2 cellular contexts compared by ENCODE assay signal in genomic region chr5:96079075-96079474, GRCh38.
TF ChIP-seq lines count a peak whose summit lies in the region.

No MANE protein-coding gene starts in this region.

TF ChIP-seq in K562, 482 proteins besides CTCF, POLR2A, EP300 and RAD21 (continued from another document):
- TF ChIP-seq ATF3 (IDR thresholded peaks at IDR 0.05) = peak; percentile 79
- TF ChIP-seq ATF3 (CRISPR knock-in tag; conservative IDR thresholded peaks at IDR 0.05) = no peak
- TF ChIP-seq CEBPG (CRISPR knock-in tag; IDR thresholded peaks at IDR 0.05) = no peak
- TF ChIP-seq CEBPG (tag; conservative IDR thresholded peaks at IDR 0.05 in 1 of 2, IDR thresholded peaks at IDR 0.05 in 1 of 2) = peak in 1 of 2 experiments; percentile 60; a peak in 2 of 4 replicates
- peak; percentile 43; the same call in 1 of the 2 replicates for TF ChIP-seq FOSL1 (tag; conservative IDR thresholded peaks at IDR 0.05)
- peak; percentile 42; the same call in 1 of the 2 replicates for TF ChIP-seq JUN (IDR thresholded peaks at IDR 0.05; ENCODE audit: borderline replicate concordance, low read depth, low read length)
- no peak for TF ChIP-seq JUN (CRISPR knock-in tag; IDR thresholded peaks at IDR 0.05; ENCODE audit: borderline replicate concordance)
- TF ChIP-seq TRIM24 (IDR thresholded peaks at IDR 0.05) = peak in 1 of 2 experiments; percentile 23; a peak in 1 of 4 replicates
TF ChIP-seq in K562: peak in this region for 6.

TF ChIP-seq in GM23338, 12 proteins besides CTCF, POLR2A, EP300 and RAD21 (continued from another document):
- TF ChIP-seq ZNF462 (CRISPR knock-in tag; IDR thresholded peaks at IDR 0.05) (no peak), EZH2phosphoT487 (IDR thresholded peaks at IDR 0.05; ENCODE audit: unreplicated experiment) (no peak), JUNB (IDR thresholded peaks at IDR 0.05; ENCODE audit: unreplicated experiment) (no peak), NANOG (IDR thresholded peaks at IDR 0.05; ENCODE audit: borderline replicate concordance) (no peak), STAT1 (IDR thresholded peaks at IDR 0.05; ENCODE audit: unreplicated experiment) (no peak), EZH2 (IDR thresholded peaks at IDR 0.05; ENCODE audit: low read depth, unreplicated experiment) (no peak)
- TF ChIP-seq, protein P1, sequence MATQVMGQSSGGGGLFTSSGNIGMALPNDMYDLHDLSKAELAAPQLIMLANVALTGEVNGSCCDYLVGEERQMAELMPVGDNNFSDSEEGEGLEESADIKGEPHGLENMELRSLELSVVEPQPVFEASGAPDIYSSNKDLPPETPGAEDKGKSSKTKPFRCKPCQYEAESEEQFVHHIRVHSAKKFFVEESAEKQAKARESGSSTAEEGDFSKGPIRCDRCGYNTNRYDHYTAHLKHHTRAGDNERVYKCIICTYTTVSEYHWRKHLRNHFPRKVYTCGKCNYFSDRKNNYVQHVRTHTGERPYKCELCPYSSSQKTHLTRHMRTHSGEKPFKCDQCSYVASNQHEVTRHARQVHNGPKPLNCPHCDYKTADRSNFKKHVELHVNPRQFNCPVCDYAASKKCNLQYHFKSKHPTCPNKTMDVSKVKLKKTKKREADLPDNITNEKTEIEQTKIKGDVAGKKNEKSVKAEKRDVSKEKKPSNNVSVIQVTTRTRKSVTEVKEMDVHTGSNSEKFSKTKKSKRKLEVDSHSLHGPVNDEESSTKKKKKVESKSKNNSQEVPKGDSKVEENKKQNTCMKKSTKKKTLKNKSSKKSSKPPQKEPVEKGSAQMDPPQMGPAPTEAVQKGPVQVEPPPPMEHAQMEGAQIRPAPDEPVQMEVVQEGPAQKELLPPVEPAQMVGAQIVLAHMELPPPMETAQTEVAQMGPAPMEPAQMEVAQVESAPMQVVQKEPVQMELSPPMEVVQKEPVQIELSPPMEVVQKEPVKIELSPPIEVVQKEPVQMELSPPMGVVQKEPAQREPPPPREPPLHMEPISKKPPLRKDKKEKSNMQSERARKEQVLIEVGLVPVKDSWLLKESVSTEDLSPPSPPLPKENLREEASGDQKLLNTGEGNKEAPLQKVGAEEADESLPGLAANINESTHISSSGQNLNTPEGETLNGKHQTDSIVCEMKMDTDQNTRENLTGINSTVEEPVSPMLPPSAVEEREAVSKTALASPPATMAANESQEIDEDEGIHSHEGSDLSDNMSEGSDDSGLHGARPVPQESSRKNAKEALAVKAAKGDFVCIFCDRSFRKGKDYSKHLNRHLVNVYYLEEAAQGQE (IDR thresholded peaks at IDR 0.05; ENCODE audit: unreplicated experiment) = no peak
